9 cellular contexts compared by ENCODE assay signal in genomic region chr11:18706330-18707243, GRCh38. TPM values are rescaled to one million over a fixed set of nuclear protein-coding genes. Genes with fewer than 3 reads are reported as not detected.
DNase-seq lines count a peak whose midpoint lies in the region; ATAC-seq, FAIRE-seq and TF ChIP-seq lines count a peak whose summit lies in the region.
"Had no signal": no experiment of that assay in that cellular context is flagged by ENCODE, and none has a peak within 500 bp of the region (broad histone marks: within the 10 kb centered on the region; RNA-seq: fewer than 3 reads in every experiment).

No MANE protein-coding gene starts in this region.

- no peak overlapping the region for H3K4me2 ChIP-seq in PC-3 (ENCODE audit: low read length)

- H3K9me3 ChIP-seq in PC-3 (ENCODE audit: low read length), result no peaks in the 10 kb centered on the region

- no peaks in the 10 kb centered on the region for H3K9me2 ChIP-seq in PC-3 (replicated peaks; ENCODE audit: low read length)

- BruUV-seq in PC-3 (replicated peaks; lab: Mats Ljungman, UMichigan), result no TSS peak

- no peaks in the 10 kb centered on the region for H3K27me3 ChIP-seq in PC-3 (ENCODE audit: low read length)

- no peak for FAIRE-seq in HTR-8/SVneo (lab: Jason Lieb, UNC)
- FAIRE-seq: colon had no signal

- no peaks in the 10 kb centered on the region for H3F3A ChIP-seq in PC-3 (ENCODE audit: low read length, unreplicated experiment)

- TF ChIP-seq CTCF in omental fat pad (IDR thresholded peaks at IDR 0.05) (no peak), PC-3 (conservative IDR thresholded peaks at IDR 0.05; ENCODE audit: low read depth, low read length) (no peak)

- intact Hi-C loops in PC-3 (cut with micrococcal nuclease), result no loop called here

- no peaks in the 10 kb centered on the region for H4K20me1 ChIP-seq in PC-3 (ENCODE audit: low read length)

- H3K79me2 ChIP-seq in PC-3 (ENCODE audit: low read length), result no peaks in the 10 kb centered on the region

- no peak overlapping the region for H3K9ac ChIP-seq in PC-3 (ENCODE audit: low read length)

- no peak overlapping the region for H3K4me3 ChIP-seq in PC-3 (ENCODE audit: low read length)

- peak; percentile 52 for DNase-seq in AG08395 (ENCODE audit: low spot score)
- DNase-seq in NCI-H345 treated with DMSO at 0.1 percent for 48 hours (lab: John Stamatoyannopoulos, UW; ENCODE audit: unreplicated experiment), result peak; percentile 33
- peak; percentile 83 for DNase-seq in activated effector memory CD4-positive, alpha-beta T cell treated with anti-CD3 and anti-CD28 coated beads, Interleukin-2, amount 50 U/mL, for 16 hours
- DNase-seq in foreskin melanocyte, result peak; percentile 24
- DNase-seq in omental fat pad (ENCODE audit: low spot score), result no peak
- no peak for DNase-seq in PC-3
- no peak for DNase-seq in HTR-8/SVneo (ENCODE audit: insufficient read length, low spot score)

- CTCF ChIA-PET in PC-3 (lab: Charles Lee), result no interaction called here

- no peak overlapping the region for H3K27ac ChIP-seq in PC-3 (ENCODE audit: low read length)

- no peaks in the 10 kb centered on the region for H3K36me3 ChIP-seq in PC-3 (ENCODE audit: low read depth, low read length)

- POLR2A ChIA-PET in PC-3 (lab: Charles Lee; ENCODE audit: unreplicated experiment), result no interaction called here

- H2AFZ ChIP-seq in PC-3 (ENCODE audit: low read length), result no peak overlapping the region

- no peaks in the 10 kb centered on the region for H3K4me1 ChIP-seq in PC-3 (ENCODE audit: insufficient read depth, low read length)

- ATAC-seq in GM19438 (IDR thresholded peaks at IDR 0.05; ENCODE audit: low read depth, unreplicated experiment) (peak; percentile 62), omental fat pad (ENCODE audit: low FRiP score) (peak; percentile 74), PC-3 (no peak)

RNA-seq across cellular contexts. Expression of gene TMEM86A, which starts 8.0 kb away (rescaled TPM):
- total RNA-seq in omental fat pad, result 1 to 10 TPM; 3.4 to 8.3 (median 5.8) TPM
- 1.6 and 2.9 TPM in 2 replicates for total RNA-seq in PC-3 (2014; rRNA removed)

RNA-seq across cellular contexts. Expression of gene IGSF22, which starts 19.4 kb away (rescaled TPM):
- total RNA-seq in omental fat pad (under 1 TPM in 2 of 4 donors, not detected in 2; 0.13 to 0.24 TPM), PC-3 (2014; rRNA removed) (0.12 TPM in 1 of 2 replicates, not detected in the other)

Comparison
In these comparisons a context has a peak if more than half of its experiments do, and no peak if none do; other contexts are left out.
1. DNase-seq: peak in AG08395 (single experiment), NCI-H345 treated with DMSO at 0.1 percent for 48 hours (single experiment), activated effector memory CD4-positive, alpha-beta T cell treated with anti-CD3 and anti-CD28 coated beads, Interleukin-2, amount 50 U/mL, for 16 hours (single experiment) and foreskin melanocyte (single experiment); none in omental fat pad (single experiment), PC-3 (single experiment) and HTR-8/SVneo (single experiment).